1 cellular context compared by ENCODE assay signal in the genomic region with DNA sequence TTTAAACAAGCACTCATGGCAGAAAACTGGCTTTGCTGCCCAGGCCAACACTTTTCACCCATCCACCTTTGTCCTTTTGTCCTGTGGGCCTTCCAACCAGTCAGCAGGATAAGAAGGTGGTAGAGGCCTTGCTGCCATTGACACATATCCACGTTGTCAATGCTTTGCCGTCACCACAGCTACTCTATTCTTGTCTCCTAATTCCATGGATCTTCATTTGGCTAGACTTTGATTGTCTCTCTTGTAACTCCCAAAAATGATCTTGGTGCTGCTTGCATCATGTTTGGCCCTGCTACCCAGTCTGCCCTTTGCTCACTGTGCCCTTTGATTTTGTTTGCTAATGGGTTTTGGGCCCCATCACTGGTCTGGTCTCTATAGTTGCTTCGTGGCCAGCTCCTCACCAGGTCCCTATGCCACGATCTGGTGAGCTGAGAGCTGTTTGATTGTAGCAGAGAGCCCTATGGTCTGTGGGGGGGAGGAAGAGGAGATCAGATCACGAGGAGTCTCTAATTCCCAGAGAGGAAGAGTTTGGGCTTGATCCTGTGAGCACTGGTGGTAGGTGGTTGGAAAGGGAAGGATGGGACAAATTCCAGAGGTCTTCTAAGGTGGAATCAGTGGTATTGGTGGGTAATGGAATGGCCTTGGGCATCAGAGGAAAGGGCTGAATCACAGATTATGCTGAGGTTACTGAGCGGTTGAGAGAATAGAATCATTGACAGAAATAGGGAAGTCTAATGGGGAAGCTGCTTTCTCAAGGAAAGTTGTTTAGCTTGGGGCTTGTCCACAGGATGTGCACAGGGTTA.
TF ChIP-seq lines count a peak whose summit lies in the region.

No MANE protein-coding gene starts in this region.

TF ChIP-seq in HepG2, 621 proteins besides CTCF, POLR2A, EP300 and RAD21 (continued from another document and continues in another):
- TF ChIP-seq, protein P1, sequence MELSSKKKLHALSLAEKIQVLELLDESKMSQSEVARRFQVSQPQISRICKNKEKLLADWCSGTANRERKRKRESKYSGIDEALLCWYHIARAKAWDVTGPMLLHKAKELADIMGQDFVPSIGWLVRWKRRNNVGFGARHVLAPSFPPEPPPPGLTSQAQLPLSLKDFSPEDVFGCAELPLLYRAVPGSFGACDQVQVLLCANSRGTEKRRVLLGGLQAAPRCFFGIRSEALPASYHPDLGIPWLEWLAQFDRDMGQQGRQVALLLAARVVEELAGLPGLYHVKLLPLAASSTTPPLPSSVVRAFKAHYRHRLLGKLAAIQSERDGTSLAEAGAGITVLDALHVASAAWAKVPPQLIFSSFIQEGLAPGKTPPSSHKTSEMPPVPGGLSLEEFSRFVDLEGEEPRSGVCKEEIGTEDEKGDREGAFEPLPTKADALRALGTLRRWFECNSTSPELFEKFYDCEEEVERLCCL (CRISPR knock-in tag; IDR thresholded peaks at IDR 0.05; ENCODE audit: borderline replicate concordance), result no peak
- TF ChIP-seq ZNF746 (CRISPR knock-in tag; IDR thresholded peaks at IDR 0.05) (no peak), SIN3A (IDR thresholded peaks at IDR 0.05; ENCODE audit: borderline replicate concordance, low read depth, low read length) (no peak), ZNF720 (CRISPR knock-in tag; IDR thresholded peaks at IDR 0.05) (no peak), HMGA1 (CRISPR knock-in tag; conservative IDR thresholded peaks at IDR 0.05) (no peak), PAWR (CRISPR knock-in tag; IDR thresholded peaks at IDR 0.05; ENCODE audit: borderline replicate concordance) (no peak), NFKBIZ (CRISPR knock-in tag; IDR thresholded peaks at IDR 0.05) (no peak), KDM4B (CRISPR knock-in tag; IDR thresholded peaks at IDR 0.05) (no peak), ZFAT (CRISPR knock-in tag; conservative IDR thresholded peaks at IDR 0.05) (no peak), ZFP36L2 (CRISPR knock-in tag; IDR thresholded peaks at IDR 0.05) (no peak), RORA (CRISPR knock-in tag; IDR thresholded peaks at IDR 0.05) (no peak), SOX5 (CRISPR knock-in tag; IDR thresholded peaks at IDR 0.05; ENCODE audit: borderline replicate concordance) (no peak), ZNF883 (CRISPR knock-in tag; IDR thresholded peaks at IDR 0.05; ENCODE audit: not compliant biosample characterization) (no peak), SMARCC2 (IDR thresholded peaks at IDR 0.05) (no peak), CC2D1A (CRISPR knock-in tag; IDR thresholded peaks at IDR 0.05) (no peak), MYC (CRISPR knock-in tag; IDR thresholded peaks at IDR 0.05; ENCODE audit: borderline replicate concordance) (no peak), NR2F1 (CRISPR knock-in tag; IDR thresholded peaks at IDR 0.05) (no peak), ZFP37 (CRISPR knock-in tag; IDR thresholded peaks at IDR 0.05; ENCODE audit: borderline replicate concordance) (no peak), CCDC6 (CRISPR knock-in tag; IDR thresholded peaks at IDR 0.05) (no peak), ZNF143 (CRISPR knock-in tag; IDR thresholded peaks at IDR 0.05) (no peak; the same call in 1 of the 2 replicates), SCMH1 (CRISPR knock-in tag; IDR thresholded peaks at IDR 0.05; ENCODE audit: borderline replicate concordance) (no peak), ZNF556 (CRISPR knock-in tag; IDR thresholded peaks at IDR 0.05; ENCODE audit: borderline replicate concordance) (peak; percentile 61; the same call in 1 of the 2 replicates), ZNF430 (CRISPR knock-in tag; IDR thresholded peaks at IDR 0.05) (no peak), ZNF619 (CRISPR knock-in tag; IDR thresholded peaks at IDR 0.05) (no peak), NFYC (CRISPR knock-in tag; IDR thresholded peaks at IDR 0.05) (no peak), KAT8 (CRISPR knock-in tag; IDR thresholded peaks at IDR 0.05) (no peak), ZNF121 (CRISPR knock-in tag; IDR thresholded peaks at IDR 0.05) (no peak), AHR (CRISPR knock-in tag; IDR thresholded peaks at IDR 0.05) (no peak), JDP2 (CRISPR knock-in tag; IDR thresholded peaks at IDR 0.05; ENCODE audit: borderline replicate concordance) (no peak), ZNF235 (CRISPR knock-in tag; IDR thresholded peaks at IDR 0.05; ENCODE audit: borderline replicate concordance) (no peak), ERF (CRISPR knock-in tag; IDR thresholded peaks at IDR 0.05) (no peak), ZNF263 (CRISPR knock-in tag; IDR thresholded peaks at IDR 0.05) (0 out of 2 replicates have a peak, but pooled peaks have one; percentile 19), ZNF292 (CRISPR knock-in tag; IDR thresholded peaks at IDR 0.05; ENCODE audit: borderline replicate concordance, low read depth) (peak; percentile 55; the same call in 1 of the 2 replicates)
- TF ChIP-seq, protein P2, sequence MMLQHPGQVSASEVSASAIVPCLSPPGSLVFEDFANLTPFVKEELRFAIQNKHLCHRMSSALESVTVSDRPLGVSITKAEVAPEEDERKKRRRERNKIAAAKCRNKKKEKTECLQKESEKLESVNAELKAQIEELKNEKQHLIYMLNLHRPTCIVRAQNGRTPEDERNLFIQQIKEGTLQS (CRISPR knock-in tag; IDR thresholded peaks at IDR 0.05), result peak; percentile 75; the same call in 1 of the 2 replicates
- TF ChIP-seq, protein P3, sequence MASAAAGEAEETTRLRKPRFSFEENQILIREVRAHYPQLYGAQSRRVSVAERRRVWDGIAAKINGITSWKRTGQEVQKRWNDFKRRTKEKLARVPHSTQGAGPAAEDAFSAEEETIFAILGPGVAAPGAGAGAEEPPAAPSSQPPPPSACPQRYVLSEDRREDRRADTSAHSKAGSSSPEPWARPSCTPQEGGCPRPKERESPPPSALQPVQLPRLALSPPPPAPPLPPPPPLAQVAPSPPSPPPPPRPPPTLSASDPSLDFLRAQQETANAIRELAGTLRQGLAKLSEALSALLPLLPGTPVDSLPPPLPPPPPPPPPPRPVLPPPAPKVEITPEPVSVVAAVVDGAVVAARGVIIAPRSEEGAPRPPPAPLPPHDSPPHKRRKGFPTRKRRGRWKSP (CRISPR knock-in tag; IDR thresholded peaks at IDR 0.05), result 0 out of 2 replicates have a peak, but pooled peaks have one; percentile 29
- TF ChIP-seq, protein P4, sequence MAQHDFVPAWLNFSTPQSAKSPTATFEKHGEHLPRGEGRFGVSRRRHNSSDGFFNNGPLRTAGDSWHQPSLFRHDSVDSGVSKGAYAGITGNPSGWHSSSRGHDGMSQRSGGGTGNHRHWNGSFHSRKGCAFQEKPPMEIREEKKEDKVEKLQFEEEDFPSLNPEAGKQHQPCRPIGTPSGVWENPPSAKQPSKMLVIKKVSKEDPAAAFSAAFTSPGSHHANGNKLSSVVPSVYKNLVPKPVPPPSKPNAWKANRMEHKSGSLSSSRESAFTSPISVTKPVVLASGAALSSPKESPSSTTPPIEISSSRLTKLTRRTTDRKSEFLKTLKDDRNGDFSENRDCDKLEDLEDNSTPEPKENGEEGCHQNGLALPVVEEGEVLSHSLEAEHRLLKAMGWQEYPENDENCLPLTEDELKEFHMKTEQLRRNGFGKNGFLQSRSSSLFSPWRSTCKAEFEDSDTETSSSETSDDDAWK (CRISPR knock-in tag; IDR thresholded peaks at IDR 0.05), result no peak
- TF ChIP-seq, protein P5, sequence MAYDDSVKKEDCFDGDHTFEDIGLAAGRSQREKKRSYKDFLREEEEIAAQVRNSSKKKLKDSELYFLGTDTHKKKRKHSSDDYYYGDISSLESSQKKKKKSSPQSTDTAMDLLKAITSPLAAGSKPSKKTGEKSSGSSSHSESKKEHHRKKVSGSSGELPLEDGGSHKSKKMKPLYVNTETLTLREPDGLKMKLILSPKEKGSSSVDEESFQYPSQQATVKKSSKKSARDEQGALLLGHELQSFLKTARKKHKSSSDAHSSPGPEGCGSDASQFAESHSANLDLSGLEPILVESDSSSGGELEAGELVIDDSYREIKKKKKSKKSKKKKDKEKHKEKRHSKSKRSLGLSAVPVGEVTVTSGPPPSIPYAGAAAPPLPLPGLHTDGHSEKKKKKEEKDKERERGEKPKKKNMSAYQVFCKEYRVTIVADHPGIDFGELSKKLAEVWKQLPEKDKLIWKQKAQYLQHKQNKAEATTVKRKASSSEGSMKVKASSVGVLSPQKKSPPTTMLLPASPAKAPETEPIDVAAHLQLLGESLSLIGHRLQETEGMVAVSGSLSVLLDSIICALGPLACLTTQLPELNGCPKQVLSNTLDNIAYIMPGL (CRISPR knock-in tag; IDR thresholded peaks at IDR 0.05; ENCODE audit: borderline replicate concordance in 1 of 2, low read depth in 1 of 2), result no peak; a peak in 1 of 4 replicates
- TF ChIP-seq, protein P6, sequence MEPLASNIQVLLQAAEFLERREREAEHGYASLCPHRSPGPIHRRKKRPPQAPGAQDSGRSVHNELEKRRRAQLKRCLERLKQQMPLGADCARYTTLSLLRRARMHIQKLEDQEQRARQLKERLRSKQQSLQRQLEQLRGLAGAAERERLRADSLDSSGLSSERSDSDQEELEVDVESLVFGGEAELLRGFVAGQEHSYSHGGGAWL (CRISPR knock-in tag; IDR thresholded peaks at IDR 0.05), result no peak
- TF ChIP-seq, protein P7, sequence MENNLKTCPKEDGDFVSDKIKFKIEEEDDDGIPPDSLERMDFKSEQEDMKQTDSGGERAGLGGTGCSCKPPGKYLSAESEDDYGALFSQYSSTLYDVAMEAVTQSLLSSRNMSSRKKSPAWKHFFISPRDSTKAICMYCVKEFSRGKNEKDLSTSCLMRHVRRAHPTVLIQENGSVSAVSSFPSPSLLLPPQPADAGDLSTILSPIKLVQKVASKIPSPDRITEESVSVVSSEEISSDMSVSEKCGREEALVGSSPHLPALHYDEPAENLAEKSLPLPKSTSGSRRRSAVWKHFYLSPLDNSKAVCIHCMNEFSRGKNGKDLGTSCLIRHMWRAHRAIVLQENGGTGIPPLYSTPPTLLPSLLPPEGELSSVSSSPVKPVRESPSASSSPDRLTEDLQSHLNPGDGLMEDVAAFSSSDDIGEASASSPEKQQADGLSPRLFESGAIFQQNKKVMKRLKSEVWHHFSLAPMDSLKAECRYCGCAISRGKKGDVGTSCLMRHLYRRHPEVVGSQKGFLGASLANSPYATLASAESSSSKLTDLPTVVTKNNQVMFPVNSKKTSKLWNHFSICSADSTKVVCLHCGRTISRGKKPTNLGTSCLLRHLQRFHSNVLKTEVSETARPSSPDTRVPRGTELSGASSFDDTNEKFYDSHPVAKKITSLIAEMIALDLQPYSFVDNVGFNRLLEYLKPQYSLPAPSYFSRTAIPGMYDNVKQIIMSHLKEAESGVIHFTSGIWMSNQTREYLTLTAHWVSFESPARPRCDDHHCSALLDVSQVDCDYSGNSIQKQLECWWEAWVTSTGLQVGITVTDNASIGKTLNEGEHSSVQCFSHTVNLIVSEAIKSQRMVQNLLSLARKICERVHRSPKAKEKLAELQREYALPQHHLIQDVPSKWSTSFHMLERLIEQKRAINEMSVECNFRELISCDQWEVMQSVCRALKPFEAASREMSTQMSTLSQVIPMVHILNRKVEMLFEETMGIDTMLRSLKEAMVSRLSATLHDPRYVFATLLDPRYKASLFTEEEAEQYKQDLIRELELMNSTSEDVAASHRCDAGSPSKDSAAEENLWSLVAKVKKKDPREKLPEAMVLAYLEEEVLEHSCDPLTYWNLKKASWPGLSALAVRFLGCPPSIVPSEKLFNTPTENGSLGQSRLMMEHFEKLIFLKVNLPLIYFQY (CRISPR knock-in tag; IDR thresholded peaks at IDR 0.05; ENCODE audit: borderline replicate concordance), result no peak
- TF ChIP-seq, protein P8, sequence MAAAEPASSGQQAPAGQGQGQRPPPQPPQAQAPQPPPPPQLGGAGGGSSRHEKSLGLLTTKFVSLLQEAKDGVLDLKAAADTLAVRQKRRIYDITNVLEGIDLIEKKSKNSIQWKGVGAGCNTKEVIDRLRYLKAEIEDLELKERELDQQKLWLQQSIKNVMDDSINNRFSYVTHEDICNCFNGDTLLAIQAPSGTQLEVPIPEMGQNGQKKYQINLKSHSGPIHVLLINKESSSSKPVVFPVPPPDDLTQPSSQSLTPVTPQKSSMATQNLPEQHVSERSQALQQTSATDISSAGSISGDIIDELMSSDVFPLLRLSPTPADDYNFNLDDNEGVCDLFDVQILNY (CRISPR knock-in tag; conservative IDR thresholded peaks at IDR 0.05), result no peak
- TF ChIP-seq, protein P9, sequence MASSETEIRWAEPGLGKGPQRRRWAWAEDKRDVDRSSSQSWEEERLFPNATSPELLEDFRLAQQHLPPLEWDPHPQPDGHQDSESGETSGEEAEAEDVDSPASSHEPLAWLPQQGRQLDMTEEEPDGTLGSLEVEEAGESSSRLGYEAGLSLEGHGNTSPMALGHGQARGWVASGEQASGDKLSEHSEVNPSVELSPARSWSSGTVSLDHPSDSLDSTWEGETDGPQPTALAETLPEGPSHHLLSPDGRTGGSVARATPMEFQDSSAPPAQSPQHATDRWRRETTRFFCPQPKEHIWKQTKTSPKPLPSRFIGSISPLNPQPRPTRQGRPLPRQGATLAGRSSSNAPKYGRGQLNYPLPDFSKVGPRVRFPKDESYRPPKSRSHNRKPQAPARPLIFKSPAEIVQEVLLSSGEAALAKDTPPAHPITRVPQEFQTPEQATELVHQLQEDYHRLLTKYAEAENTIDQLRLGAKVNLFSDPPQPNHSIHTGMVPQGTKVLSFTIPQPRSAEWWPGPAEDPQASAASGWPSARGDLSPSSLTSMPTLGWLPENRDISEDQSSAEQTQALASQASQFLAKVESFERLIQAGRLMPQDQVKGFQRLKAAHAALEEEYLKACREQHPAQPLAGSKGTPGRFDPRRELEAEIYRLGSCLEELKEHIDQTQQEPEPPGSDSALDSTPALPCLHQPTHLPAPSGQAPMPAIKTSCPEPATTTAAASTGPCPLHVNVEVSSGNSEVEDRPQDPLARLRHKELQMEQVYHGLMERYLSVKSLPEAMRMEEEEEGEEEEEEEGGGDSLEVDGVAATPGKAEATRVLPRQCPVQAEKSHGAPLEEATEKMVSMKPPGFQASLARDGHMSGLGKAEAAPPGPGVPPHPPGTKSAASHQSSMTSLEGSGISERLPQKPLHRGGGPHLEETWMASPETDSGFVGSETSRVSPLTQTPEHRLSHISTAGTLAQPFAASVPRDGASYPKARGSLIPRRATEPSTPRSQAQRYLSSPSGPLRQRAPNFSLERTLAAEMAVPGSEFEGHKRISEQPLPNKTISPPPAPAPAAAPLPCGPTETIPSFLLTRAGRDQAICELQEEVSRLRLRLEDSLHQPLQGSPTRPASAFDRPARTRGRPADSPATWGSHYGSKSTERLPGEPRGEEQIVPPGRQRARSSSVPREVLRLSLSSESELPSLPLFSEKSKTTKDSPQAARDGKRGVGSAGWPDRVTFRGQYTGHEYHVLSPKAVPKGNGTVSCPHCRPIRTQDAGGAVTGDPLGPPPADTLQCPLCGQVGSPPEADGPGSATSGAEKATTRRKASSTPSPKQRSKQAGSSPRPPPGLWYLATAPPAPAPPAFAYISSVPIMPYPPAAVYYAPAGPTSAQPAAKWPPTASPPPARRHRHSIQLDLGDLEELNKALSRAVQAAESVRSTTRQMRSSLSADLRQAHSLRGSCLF (CRISPR knock-in tag; IDR thresholded peaks at IDR 0.05; ENCODE audit: borderline replicate concordance), result no peak
- TF ChIP-seq, protein P10, sequence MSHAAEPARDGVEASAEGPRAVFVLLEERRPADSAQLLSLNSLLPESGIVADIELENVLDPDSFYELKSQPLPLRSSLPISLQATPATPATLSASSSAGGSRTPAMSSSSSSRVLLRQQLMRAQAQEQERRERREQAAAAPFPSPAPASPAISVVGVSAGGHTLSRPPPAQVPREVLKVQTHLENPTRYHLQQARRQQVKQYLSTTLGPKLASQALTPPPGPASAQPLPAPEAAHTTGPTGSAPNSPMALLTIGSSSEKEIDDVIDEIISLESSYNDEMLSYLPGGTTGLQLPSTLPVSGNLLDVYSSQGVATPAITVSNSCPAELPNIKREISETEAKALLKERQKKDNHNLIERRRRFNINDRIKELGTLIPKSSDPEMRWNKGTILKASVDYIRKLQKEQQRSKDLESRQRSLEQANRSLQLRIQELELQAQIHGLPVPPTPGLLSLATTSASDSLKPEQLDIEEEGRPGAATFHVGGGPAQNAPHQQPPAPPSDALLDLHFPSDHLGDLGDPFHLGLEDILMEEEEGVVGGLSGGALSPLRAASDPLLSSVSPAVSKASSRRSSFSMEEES (CRISPR knock-in tag; IDR thresholded peaks at IDR 0.05), result no peak
